In the genomic region with DNA sequence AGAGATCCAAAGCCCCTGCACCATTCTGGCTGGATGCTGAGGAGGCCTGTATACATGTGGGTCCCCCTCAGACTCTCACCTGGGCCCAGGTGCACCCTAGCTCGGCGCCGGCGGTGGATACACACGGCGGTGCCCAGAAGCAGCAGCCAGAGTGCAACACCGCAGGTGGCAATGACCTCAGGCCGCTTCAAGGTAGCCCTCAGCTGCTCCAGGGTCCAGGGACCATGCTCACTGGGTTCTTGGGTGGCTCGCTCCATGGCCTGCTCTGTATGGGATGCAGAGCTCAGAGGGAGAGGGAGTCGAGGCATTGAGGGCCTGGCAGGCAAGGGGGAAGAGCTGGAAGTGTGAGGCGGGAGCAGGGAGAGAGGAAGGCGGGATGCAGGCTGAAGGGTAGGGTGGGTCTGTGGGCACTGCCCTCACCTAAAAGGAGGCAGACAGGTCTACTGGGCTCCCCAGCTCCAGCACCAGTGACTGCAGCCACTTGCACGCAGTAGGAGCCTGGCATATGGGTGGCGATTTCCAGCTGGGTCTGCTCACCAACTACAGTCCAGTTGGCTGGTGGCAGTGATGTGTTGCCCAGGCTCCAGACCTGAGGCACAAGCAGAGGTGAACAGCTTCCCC, we compare ENCODE assay signal across 18 cellular contexts. TPM values are rescaled to one million over a fixed set of nuclear protein-coding genes. Genes with fewer than 3 reads are reported as not detected.
"Had no signal": no experiment of that assay in that cellular context is flagged by ENCODE, and none has a peak within 500 bp of the region (broad histone marks: within the 10 kb centered on the region; RNA-seq: fewer than 3 reads in every experiment).

No MANE protein-coding gene starts in this region.

- H3K4me1 ChIP-seq: parathyroid adenoma had no signal

- H3K4me3 Mint-ChIP-seq: activated naive CD4-positive, alpha-beta T cell treated with anti-CD3 and anti-CD28 coated beads, Interleukin-2, amount 50 U/mL, for 24 hours; activated T-helper 17 cell treated with anti-CD3 and anti-CD28 coated beads, Interleukin-2, amount 50 U/mL, for 72 hours; neural progenitor cell had no signal

- DNase-seq: activated CD4-positive, alpha-beta T cell treated with anti-CD3 and anti-CD28 coated beads, Interleukin-2, amount 50 U/mL, for 1 hour; dorsolateral prefrontal cortex; SJCRH30; stimulated activated CD4-positive, alpha-beta T cell treated with anti-CD3 and anti-CD28 coated beads, Interleukin-4, amount 100 ng/mL, for 24 hours; stimulated activated naive CD4-positive, alpha-beta T cell treated with Interleukin-2 at 50 U/mL for 16 hours; SW 1271; trophoblast cell had no signal

- H3K27ac ChIP-seq: neural progenitor cell, parathyroid adenoma, SJCRH30, suprapubic skin had no signal

- H3K9me3 Mint-ChIP-seq: activated naive CD4-positive, alpha-beta T cell treated with anti-CD3 and anti-CD28 coated beads, Interleukin-2, amount 50 U/mL, for 24 hours; activated T-helper 17 cell treated with anti-CD3 and anti-CD28 coated beads, Interleukin-2, amount 50 U/mL, for 72 hours; neural progenitor cell had no signal

- H3K4me1 Mint-ChIP-seq: activated T-helper 17 cell treated with anti-CD3 and anti-CD28 coated beads, Interleukin-2, amount 50 U/mL, for 72 hours had no signal

- H3K9me3 ChIP-seq: adrenal gland, SJCRH30, suprapubic skin had no signal

- H3K36me3 ChIP-seq: adrenal gland, neural progenitor cell, SJCRH30, suprapubic skin had no signal

- H3K27me3 ChIP-seq: adrenal gland, dorsolateral prefrontal cortex, SJCRH30, suprapubic skin had no signal

- H3K27ac Mint-ChIP-seq: activated naive CD4-positive, alpha-beta T cell treated with anti-CD3 and anti-CD28 coated beads, Interleukin-2, amount 50 U/mL, for 24 hours; activated T-helper 17 cell treated with anti-CD3 and anti-CD28 coated beads, Interleukin-2, amount 50 U/mL, for 72 hours; neural progenitor cell had no signal

- H3K4me3 ChIP-seq: adrenal gland, dorsolateral prefrontal cortex, lung, neural progenitor cell, SJCRH30, skin epidermis, suprapubic skin had no signal

- H3K36me3 Mint-ChIP-seq: activated naive CD4-positive, alpha-beta T cell treated with anti-CD3 and anti-CD28 coated beads, Interleukin-2, amount 50 U/mL, for 24 hours; neural progenitor cell had no signal

- ATAC-seq: activated T-helper 17 cell treated with anti-CD3 and anti-CD28 coated beads, Interleukin-2, amount 50 U/mL, for 72 hours; esophagus mucosa had no signal

- H3K27me3 Mint-ChIP-seq: activated naive CD4-positive, alpha-beta T cell treated with anti-CD3 and anti-CD28 coated beads, Interleukin-2, amount 50 U/mL, for 24 hours had no signal

RNA-seq across cellular contexts. Expression of a gene that starts 3.8 kb away (rescaled TPM):
- total RNA-seq: activated CD8-positive, alpha-beta memory T cell treated with anti-CD3 and anti-CD28 coated beads for 36 hours; activated T-helper 17 cell treated with anti-CD3 and anti-CD28 coated beads, Interleukin-2, amount 50 U/mL, for 72 hours had no signal

RNA-seq across cellular contexts. Expression of a gene that starts 25.2 kb away (rescaled TPM):
- total RNA-seq: activated CD8-positive, alpha-beta memory T cell treated with anti-CD3 and anti-CD28 coated beads for 36 hours; activated T-helper 17 cell treated with anti-CD3 and anti-CD28 coated beads, Interleukin-2, amount 50 U/mL, for 72 hours; esophagus mucosa; kidney epithelial cell; lung; SJCRH30; suprapubic skin had no signal

RNA-seq across cellular contexts. Expression of a gene that starts 42.0 kb away (rescaled TPM):
- total RNA-seq: activated CD8-positive, alpha-beta memory T cell treated with anti-CD3 and anti-CD28 coated beads for 36 hours; activated T-helper 17 cell treated with anti-CD3 and anti-CD28 coated beads, Interleukin-2, amount 50 U/mL, for 72 hours; esophagus mucosa; lung; SJCRH30 had no signal
